ENCODE assay signal across 29 cellular contexts in the genomic region with DNA sequence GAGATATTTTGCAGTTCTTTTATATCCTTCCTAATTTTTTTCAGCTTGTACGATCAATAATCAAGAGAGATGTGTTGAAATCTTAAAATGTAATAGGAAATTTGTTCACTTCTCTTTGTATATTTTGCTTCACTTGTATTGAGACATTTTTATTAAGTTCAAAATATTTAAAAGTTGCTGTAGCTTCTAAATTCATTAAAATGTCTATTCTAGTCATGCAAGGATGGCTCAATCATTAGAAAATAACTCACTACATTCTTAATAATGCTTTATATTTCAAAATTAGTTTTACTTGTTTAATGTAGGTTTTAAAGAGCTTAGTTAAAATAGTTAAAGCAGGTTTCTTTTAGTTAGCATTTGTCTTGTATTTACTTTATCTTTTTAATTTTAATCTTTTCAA.
"Had no signal": no experiment of that assay in that cellular context is flagged by ENCODE, and none has a peak within 500 bp of the region (broad histone marks: within the 10 kb centered on the region; RNA-seq: fewer than 3 reads in every experiment).

No MANE protein-coding gene starts in this region.

- DNase-seq: naive thymus-derived CD8-positive, alpha-beta T cell; nephron progenitor cell; nucleus accumbens; posterior cingulate gyrus; psoas muscle; right cardiac atrium; right lobe of liver; sigmoid colon; small intestine; stimulated activated CD4-positive, alpha-beta T cell treated with anti-CD3 and anti-CD28 coated beads, Interleukin-15, amount 100 ng/mL, for 24 hours; stimulated activated CD4-positive, alpha-beta T cell treated with anti-CD3 and anti-CD28 coated beads, Interleukin-2, amount 100 ng/mL, for 24 hours; stimulated activated CD4-positive, alpha-beta T cell treated with anti-CD3 and anti-CD28 coated beads, Interleukin-2, amount 100 ng/mL, for 48 hours; stimulated activated CD4-positive, alpha-beta T cell treated with anti-CD3 and anti-CD28 coated beads, Interleukin-4, amount 100 ng/mL, for 24 hours; stimulated activated naive CD4-positive, alpha-beta T cell treated with Interleukin-2 at 50 U/mL for 16 hours; stomach; thyroid gland; trophoblast cell; upper lobe of left lung had no signal

- H3K36me3 Mint-ChIP-seq: natural killer cell treated with Interleukin-12 subunit alpha and Interleukin-12 subunit beta and Interleukin-15 and Interleukin-18, amount 100 ng/mL, for 72 hours; stimulated activated memory B cell treated with anti-CD40 and anti-IgM and Interleukin-4, amounts not matched to agents 10 μg/mL and 1 μg/mL and 100 μg/mL, for 72 hours had no signal

- FAIRE-seq: small intestine, urothelium cell line had no signal

- H3K36me3 ChIP-seq: neutrophil, right lobe of liver, sigmoid colon, stomach, thoracic aorta, thyroid gland, tibial nerve, upper lobe of left lung, vagina had no signal

- H3K4me1 Mint-ChIP-seq: naive thymus-derived CD8-positive, alpha-beta T cell; nephron progenitor cell; neural crest cell; stimulated activated memory B cell treated with anti-CD40 and anti-IgM and Interleukin-4, amounts not matched to agents 10 μg/mL and 1 μg/mL and 100 μg/mL, for 72 hours had no signal

- H3K9me3 Mint-ChIP-seq: natural killer cell treated with Interleukin-12 subunit alpha and Interleukin-12 subunit beta and Interleukin-15 and Interleukin-18, amount 100 ng/mL, for 72 hours; stimulated activated naive CD8-positive, alpha-beta T cell treated with anti-CD3 and anti-CD28 coated beads, Interleukin-15, Interleukin-2, amounts not matched to agents 100 ng/mL and 50 ng/mL, for 24 hours had no signal

- H3K4me1 ChIP-seq: parathyroid adenoma, psoas muscle, right lobe of liver, sigmoid colon, stomach, thyroid gland, tibial nerve, upper lobe of left lung, vagina had no signal

- H3K4me3 ChIP-seq: psoas muscle, right lobe of liver, sigmoid colon, stomach, thoracic aorta, thyroid gland, tibial nerve, upper lobe of left lung, vagina had no signal

- H3K4me3 Mint-ChIP-seq: naive thymus-derived CD8-positive, alpha-beta T cell; natural killer cell treated with Interleukin-12 subunit alpha and Interleukin-12 subunit beta and Interleukin-15 and Interleukin-18, amount 100 ng/mL, for 72 hours; nephron progenitor cell; neural crest cell; stimulated activated memory B cell treated with anti-CD40 and anti-IgM and Interleukin-4, amounts not matched to agents 10 μg/mL and 1 μg/mL and 100 μg/mL, for 72 hours; stimulated activated naive CD8-positive, alpha-beta T cell treated with anti-CD3 and anti-CD28 coated beads, Interleukin-15, Interleukin-2, amounts not matched to agents 100 ng/mL and 50 ng/mL, for 24 hours had no signal

- ATAC-seq: naive thymus-derived CD8-positive, alpha-beta T cell; natural killer cell treated with Interleukin-12 subunit alpha and Interleukin-12 subunit beta and Interleukin-15 and Interleukin-18, amount 100 ng/mL, for 72 hours; psoas muscle; right cardiac atrium; right lobe of liver; stimulated activated memory B cell treated with anti-CD40 and anti-IgM and Interleukin-4, amounts not matched to agents 10 μg/mL and 1 μg/mL and 100 μg/mL, for 72 hours had no signal

- H3K27me3 ChIP-seq: neutrophil, right lobe of liver, sigmoid colon, stomach, thyroid gland, tibial nerve, upper lobe of left lung, vagina had no signal

- H3K9me3 ChIP-seq: neutrophil, right lobe of liver, sigmoid colon, thyroid gland, vagina had no signal

- H3K27ac Mint-ChIP-seq: naive thymus-derived CD8-positive, alpha-beta T cell; natural killer cell treated with Interleukin-12 subunit alpha and Interleukin-12 subunit beta and Interleukin-15 and Interleukin-18, amount 100 ng/mL, for 72 hours; nephron progenitor cell; progenitor cell of endocrine pancreas; stimulated activated memory B cell treated with anti-CD40 and anti-IgM and Interleukin-4, amounts not matched to agents 10 μg/mL and 1 μg/mL and 100 μg/mL, for 72 hours; stimulated activated naive CD8-positive, alpha-beta T cell treated with anti-CD3 and anti-CD28 coated beads, Interleukin-15, Interleukin-2, amounts not matched to agents 100 ng/mL and 50 ng/mL, for 24 hours had no signal

- H3K27ac ChIP-seq: neutrophil, parathyroid adenoma, psoas muscle, right lobe of liver, sigmoid colon, stomach, thoracic aorta, thyroid gland, tibial nerve, upper lobe of left lung, vagina had no signal
